In the genomic region with DNA sequence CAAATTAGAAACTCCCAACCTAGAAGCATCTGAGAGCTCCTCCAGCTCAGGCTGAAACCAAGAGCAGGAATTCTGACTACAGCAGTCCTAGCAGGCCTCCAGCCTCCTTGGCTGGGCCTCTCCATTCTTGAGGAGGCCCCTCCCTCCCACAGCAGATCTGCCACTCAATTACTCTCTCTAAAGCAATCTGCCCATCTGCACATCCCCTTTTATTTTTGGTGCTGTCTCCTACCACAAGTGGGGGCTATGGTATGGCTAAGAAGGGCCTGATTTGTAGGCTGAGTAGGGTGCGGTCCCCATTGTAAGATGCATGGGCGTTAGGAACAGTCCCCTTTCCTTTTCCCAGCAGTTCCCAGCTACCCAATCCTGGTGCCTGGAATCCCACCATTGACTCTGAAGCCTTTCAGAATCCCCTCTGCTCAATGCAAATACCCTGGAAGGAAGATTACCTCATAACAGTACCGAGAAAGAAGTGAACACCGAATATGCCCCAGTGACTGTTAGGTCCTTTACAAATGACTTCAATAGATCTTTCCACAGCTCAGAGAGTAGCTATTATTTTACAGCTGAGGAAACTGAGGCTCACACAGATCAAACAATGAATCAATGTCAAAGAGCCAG, we compare ENCODE assay signal across 9 cellular contexts. TPM values are rescaled to one million over a fixed set of nuclear protein-coding genes. Genes with fewer than 3 reads are reported as not detected.
DNase-seq lines count a peak whose midpoint lies in the region; ATAC-seq and TF ChIP-seq lines count a peak whose summit lies in the region.
"Had no signal": no experiment of that assay in that cellular context is flagged by ENCODE, and none has a peak within 500 bp of the region (broad histone marks: within the 10 kb centered on the region; RNA-seq: fewer than 3 reads in every experiment).

No MANE protein-coding gene starts in this region.

- no peak overlapping the region for H2AFZ ChIP-seq in OCI-LY1 (ENCODE audit: low read length)

- H3K4me1 ChIP-seq in OCI-LY1 (ENCODE audit: insufficient read depth, low read length, severe bottlenecking): peaks cover 13% of the 10 kb centered on the region

- no peaks in the 10 kb centered on the region for H3K79me2 ChIP-seq in OCI-LY1 (ENCODE audit: insufficient read depth, low read length)

- H3K9me2 ChIP-seq in OCI-LY1 (ENCODE audit: low read depth, low read length): no peaks in the 10 kb centered on the region

- no peak overlapping the region for H3K4me2 ChIP-seq in OCI-LY1 (ENCODE audit: low read length)

- intact Hi-C loops in cardiac septum (cut with DNase I): no loop called here

- H3K27me3 ChIP-seq in OCI-LY1 (ENCODE audit: insufficient read depth, low read length): peaks cover 23% of the 10 kb centered on the region

- H3K4me3 ChIP-seq in OCI-LY1 (ENCODE audit: low read depth, low read length, poor library complexity, severe bottlenecking) (no peak overlapping the region), foreskin fibroblast (ENCODE audit: low read depth in 1 of 2, low read length in 2 of 2) (no peak overlapping the region)
- H3K4me3 ChIP-seq: SJSA1 had no signal

- DNase-seq in DMS 273 (lab: John Stamatoyannopoulos, UW; ENCODE audit: unreplicated experiment) (peak; percentile 78), cardiac septum (ENCODE audit: low spot score) (no peak), NCI-H526 treated with DMSO at 0.1 percent for 48 hours (lab: John Stamatoyannopoulos, UW) (no peak), foreskin fibroblast (no peak)

- no peaks in the 10 kb centered on the region for H3F3A ChIP-seq in OCI-LY1 (ENCODE audit: insufficient read depth, low read length)

- ATAC-seq in GM19023 (IDR thresholded peaks at IDR 0.05; ENCODE audit: unreplicated experiment) (peak; percentile 67), HG02973 (IDR thresholded peaks at IDR 0.05; ENCODE audit: unreplicated experiment) (peak; percentile 60), GM21737 (IDR thresholded peaks at IDR 0.05; ENCODE audit: unreplicated experiment) (no peak)

- no peaks in the 10 kb centered on the region; the same call in 1 of the 2 replicates for H4K20me1 ChIP-seq in OCI-LY1 (ENCODE audit: insufficient read depth, low read length)

- H3K9me3 ChIP-seq in OCI-LY1 (ENCODE audit: low read length): no peaks in the 10 kb centered on the region
- H3K9me3 ChIP-seq: SJSA1 had no signal

- H3K36me3 ChIP-seq in OCI-LY1 (ENCODE audit: insufficient read depth, low read length): no peaks in the 10 kb centered on the region
- H3K36me3 ChIP-seq: SJSA1 had no signal

- no peak overlapping the region for H3K27ac ChIP-seq in OCI-LY1 (ENCODE audit: low read depth, low read length, poor library complexity, severe bottlenecking)
- H3K27ac ChIP-seq: SJSA1 had no signal

- no peak overlapping the region for H3K9ac ChIP-seq in OCI-LY1 (ENCODE audit: low read length)

- TF ChIP-seq CTCF in OCI-LY1 (IDR thresholded peaks at IDR 0.05; ENCODE audit: low read length): peak; percentile 60
- TF ChIP-seq CTCF in foreskin fibroblast (IDR thresholded peaks at IDR 0.05; ENCODE audit: low read depth, low read length): no peak

RNA-seq across cellular contexts. Expression of a gene that starts 11.6 kb away (rescaled TPM):
- total RNA-seq in cardiac septum: 20.3 TPM
- total RNA-seq: SJSA1 had no signal
